ENCODE assay signal across 8 cellular contexts in the genomic region with DNA sequence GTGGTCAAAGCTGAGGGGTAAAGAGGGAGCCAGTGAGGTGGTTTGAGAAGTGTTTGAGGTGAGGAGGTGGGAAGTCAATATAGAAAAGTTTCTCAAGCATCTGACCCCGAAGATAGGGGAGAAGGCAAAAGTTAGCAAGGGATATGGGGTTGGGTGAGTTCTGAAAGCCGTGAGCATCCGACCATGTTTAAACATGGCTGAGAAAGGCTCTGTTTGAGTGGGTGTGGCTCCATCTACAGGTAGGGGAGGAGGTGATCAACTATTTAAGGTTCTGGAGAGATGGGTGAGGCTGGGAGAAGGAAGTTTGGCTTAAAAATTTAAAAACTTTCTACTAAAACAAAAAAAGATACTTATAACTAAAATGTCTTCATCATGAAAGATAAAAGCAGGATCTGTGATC.
DNase-seq lines count a peak whose midpoint lies in the region; ATAC-seq, FAIRE-seq and TF ChIP-seq lines count a peak whose summit lies in the region.

No MANE protein-coding gene starts in this region.

- 36% methylated on average over 3 of the region's 3 CpGs for WGBS in pancreas, 2 donors

- DNase-seq in DMS153 (lab: John Stamatoyannopoulos, UW) (peak; percentile 11), DMS153 treated with DMSO at 0.1 percent for 48 hours (lab: John Stamatoyannopoulos, UW; ENCODE audit: unreplicated experiment) (no peak), pancreas (peak in 1 of 6 donors; percentile 37), glomerular visceral epithelial cell (ENCODE audit: extremely low spot score) (no peak), AG08396 (ENCODE audit: low spot score) (no peak), KG1 (lab: John Stamatoyannopoulos, UW) (no peak)
- DNase-seq in activated naive CD4-positive, alpha-beta T cell treated with anti-CD3 and anti-CD28 coated beads, Interleukin-2, amount 10 ng/mL, durations not matched to agents 7 days and 5 days = peak; percentile 40

- H3K4me2 ChIP-seq in Loucy (ENCODE audit: low read depth, low read length, poor library complexity, severe bottlenecking) = no peak overlapping the region

- TF ChIP-seq CTCF in Loucy (conservative IDR thresholded peaks at IDR 0.05; ENCODE audit: low read length) (peak; percentile 65), pancreas (IDR thresholded peaks at IDR 0.05) (no peak)

- H3F3A ChIP-seq in Loucy (ENCODE audit: low read depth) = no peaks in the 10 kb centered on the region

- CTCF ChIA-PET in activated naive CD4-positive, alpha-beta T cell treated with anti-CD3 and anti-CD28 coated beads, Interleukin-2, amount 10 ng/mL, durations not matched to agents 7 days and 5 days (lab: Charles Lee) = interaction anchor here (1.4 to 1.6 kb wide), 3 partner anchors 13 to 631 kb away, joined by 3 to 7 read pairs (median 3); no protein-coding TSS in a partner anchor

- peak overlapping the region; percentile 96 for H2AFZ ChIP-seq in Loucy (ENCODE audit: low read length)

- no peaks in the 10 kb centered on the region for H3K9me3 Mint-ChIP-seq in activated naive CD4-positive, alpha-beta T cell treated with anti-CD3 and anti-CD28 coated beads, Interleukin-2, amount 10 ng/mL, durations not matched to agents 7 days and 5 days

- ATAC-seq in pancreas = peak; percentile 58 to 92 (median 80)

- intact Hi-C loops in pancreas (cut with DNase I) = no loop called here

- H3K36me3 ChIP-seq in Loucy (ENCODE audit: insufficient read depth, low read length) (no peaks in the 10 kb centered on the region), pancreas (no peaks in the 10 kb centered on the region)

- no peak overlapping the region for H3K4me3 Mint-ChIP-seq in activated naive CD4-positive, alpha-beta T cell treated with anti-CD3 and anti-CD28 coated beads, Interleukin-2, amount 10 ng/mL, durations not matched to agents 7 days and 5 days

- no peak overlapping the region for H3K27ac ChIP-seq in pancreas

- no peak overlapping the region for H3K4me3 ChIP-seq in Loucy (ENCODE audit: low read length, poor library complexity, severe bottlenecking)
- no peak overlapping the region for H3K4me3 ChIP-seq in pancreas

- H3K4me1 ChIP-seq in Loucy (ENCODE audit: insufficient read depth, low read length, poor library complexity, severe bottlenecking) (no peaks in the 10 kb centered on the region), pancreas (no peaks in the 10 kb centered on the region)

- no peak overlapping the region for H3K9ac ChIP-seq in Loucy (ENCODE audit: low read depth, low read length, poor library complexity, severe bottlenecking)

- H3K4me1 Mint-ChIP-seq in activated naive CD4-positive, alpha-beta T cell treated with anti-CD3 and anti-CD28 coated beads, Interleukin-2, amount 10 ng/mL, durations not matched to agents 7 days and 5 days = no peaks in the 10 kb centered on the region

- peaks cover 12% of the 10 kb centered on the region for H3K27me3 Mint-ChIP-seq in activated naive CD4-positive, alpha-beta T cell treated with anti-CD3 and anti-CD28 coated beads, Interleukin-2, amount 10 ng/mL, durations not matched to agents 7 days and 5 days

- no peak for FAIRE-seq in pancreas (lab: Jason Lieb, UNC)

- no peaks in the 10 kb centered on the region for H3K36me3 Mint-ChIP-seq in activated naive CD4-positive, alpha-beta T cell treated with anti-CD3 and anti-CD28 coated beads, Interleukin-2, amount 10 ng/mL, durations not matched to agents 7 days and 5 days

- H3K9me2 ChIP-seq in Loucy (replicated peaks; ENCODE audit: low read depth, low read length) = no peaks in the 10 kb centered on the region

- no peaks in the 10 kb centered on the region for H3K79me2 ChIP-seq in Loucy (ENCODE audit: insufficient read depth, low read length)

- no peak overlapping the region for H3K27ac Mint-ChIP-seq in activated naive CD4-positive, alpha-beta T cell treated with anti-CD3 and anti-CD28 coated beads, Interleukin-2, amount 10 ng/mL, durations not matched to agents 7 days and 5 days

- H3K9me3 ChIP-seq in Loucy (ENCODE audit: insufficient read depth, low read depth, low read length) (no peaks in the 10 kb centered on the region), pancreas (no peaks in the 10 kb centered on the region)

- H4K20me1 ChIP-seq in Loucy (ENCODE audit: insufficient read depth, low read length, poor library complexity, severe bottlenecking) = no peaks in the 10 kb centered on the region

- H3K27me3 ChIP-seq in Loucy (ENCODE audit: insufficient read depth, low read length, poor library complexity, severe bottlenecking) (no peaks in the 10 kb centered on the region), pancreas (peaks cover 0 to 4% (median 0%) of the 10 kb centered on the region in 4 donors)

Comparison
In these comparisons a context has a peak if more than half of its experiments do, and no peak if none do; other contexts are left out.
1. DNase-seq: peak in DMS153 (single experiment) and activated naive CD4-positive, alpha-beta T cell treated with anti-CD3 and anti-CD28 coated beads, Interleukin-2, amount 10 ng/mL, durations not matched to agents 7 days and 5 days (single experiment); none in DMS153 treated with DMSO at 0.1 percent for 48 hours (single experiment), glomerular visceral epithelial cell (single experiment), AG08396 (single experiment) and KG1 (single experiment).